In genomic region chrX:13689519-13690211, GRCh38 we compare ENCODE assay signal across 1 cellular context.
A peak's percentile ranks its signal among the peaks of the same experiment; 100 is the strongest.
TF ChIP-seq lines count a peak whose summit lies in the region.

No MANE protein-coding gene starts in this region.

TF ChIP-seq in HepG2, 621 proteins besides CTCF, POLR2A, EP300 and RAD21:
- TF ChIP-seq MYC (CRISPR knock-in tag; IDR thresholded peaks at IDR 0.05; ENCODE audit: borderline replicate concordance) (no peak), ASH2L (IDR thresholded peaks at IDR 0.05; ENCODE audit: insufficient read length, low read depth, low read length) (peak; percentile 5), RBFOX2 (IDR thresholded peaks at IDR 0.05; ENCODE audit: low read depth, low read length) (no peak)
